In the genomic region with DNA sequence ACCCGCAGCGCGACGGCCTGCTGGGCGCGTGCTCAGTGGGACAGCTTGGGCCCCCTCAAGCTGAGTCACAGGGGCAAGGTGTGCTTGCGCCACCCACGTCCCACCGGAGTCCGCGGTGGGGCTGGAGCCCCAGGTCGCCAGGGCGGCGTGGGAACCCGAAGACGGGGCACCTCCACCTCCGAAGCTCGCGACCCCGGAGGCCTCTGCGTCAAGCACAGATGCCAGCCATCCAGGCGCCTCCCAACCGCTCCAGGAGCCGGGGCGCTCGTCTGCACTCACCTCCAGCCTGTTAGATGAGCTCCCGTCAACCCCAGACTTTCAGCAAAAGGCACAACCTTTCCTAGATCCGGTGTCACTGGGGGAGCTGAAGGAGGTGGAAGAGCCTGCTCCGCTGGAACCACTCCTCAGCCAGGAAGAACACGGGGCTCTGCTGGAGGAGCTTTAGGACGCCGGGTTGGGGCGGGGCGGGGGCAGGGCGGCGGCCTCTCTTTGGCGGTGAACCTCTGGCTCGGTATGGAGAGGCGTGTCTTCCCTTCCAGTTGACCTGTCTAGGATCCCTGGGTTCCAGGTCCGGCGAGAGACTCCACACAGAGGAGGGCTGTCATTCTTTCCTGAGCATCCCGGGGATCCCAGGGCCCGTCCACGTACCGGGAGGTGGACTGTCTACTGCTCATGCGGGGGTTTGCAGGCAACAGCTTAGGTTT, we compare ENCODE assay signal across 13 cellular contexts. TPM values are rescaled to one million over a fixed set of nuclear protein-coding genes. Genes with fewer than 3 reads are reported as not detected.
DNase-seq lines count a peak whose midpoint lies in the region; ATAC-seq and TF ChIP-seq lines count a peak whose summit lies in the region.
"Not testable (repeated sequence)": the region's sequence is repeated elsewhere in the genome, so short reads cannot be mapped to it uniquely, and the experiment has no call there.
"Had no signal": no experiment of that assay in that cellular context is flagged by ENCODE, and none has a peak within 500 bp of the region (broad histone marks: within the 10 kb centered on the region; RNA-seq: fewer than 3 reads in every experiment).

No MANE protein-coding gene starts in this region.

- H3K4me3 ChIP-seq in GM23248 (peak overlapping the region; percentile 84), choroid plexus epithelial cell (ENCODE audit: low read depth, low read length) (peak overlapping the region; percentile 54), fibroblast of villous mesenchyme (ENCODE audit: low read depth, low read length) (peak overlapping the region; percentile 23), skeletal muscle cell (ENCODE audit: low read depth, low read length) (peak overlapping the region; percentile 29), urinary bladder (ENCODE audit: low read depth, low read length) (peak overlapping the region; percentile 17)
- H3K4me3 ChIP-seq in RWPE2 (ENCODE audit: severe bottlenecking): not testable (repeated sequence)

- not testable (repeated sequence) for H3K27me3 ChIP-seq in GM23248 (replicated peaks; ENCODE audit: insufficient read depth)
- peaks cover 51% of the 10 kb centered on the region for H3K27me3 ChIP-seq in RWPE2 (ENCODE audit: insufficient read depth, poor library complexity, severe bottlenecking)

- peak overlapping the region; percentile 98 for H3K27ac ChIP-seq in GM23248
- not testable (repeated sequence) for H3K27ac ChIP-seq in RWPE2 (ENCODE audit: poor library complexity, severe bottlenecking); urinary bladder (ENCODE audit: low read depth)

- peaks cover 14% of the 10 kb centered on the region for H3K4me1 ChIP-seq in GM23248 (ENCODE audit: insufficient read depth)
- H3K4me1 ChIP-seq in RWPE2 (ENCODE audit: insufficient read depth, poor library complexity, severe bottlenecking); urinary bladder (ENCODE audit: insufficient read depth): not testable (repeated sequence)

- H3F3A ChIP-seq in GM23248 (ENCODE audit: insufficient read depth): not testable (repeated sequence)

- not testable (repeated sequence) for H3K27ac Mint-ChIP-seq in nephron progenitor cell

- H3K4me3 Mint-ChIP-seq in nephron progenitor cell: peak overlapping the region; percentile 85

- peaks cover 66% of the 10 kb centered on the region for H3K9me3 Mint-ChIP-seq in nephron progenitor cell

- not testable (repeated sequence) for H4K20me1 ChIP-seq in GM23248 (ENCODE audit: insufficient read depth)

- H3K9ac ChIP-seq in GM23248: peak overlapping the region; percentile 93

- not testable (repeated sequence) for H3K9me2 ChIP-seq in GM23248 (ENCODE audit: insufficient read depth)

- 15 to 18% methylated on average over 39 to 46 of the region's 46 CpGs for WGBS in GM23248 (ENCODE audit: low coverage in 1 of 2, low lambda C conversion rate in 2 of 2, missing lambda C conversion rate in 2 of 2), 2 experiments
- 22% methylated on average over 46 of the region's 46 CpGs for WGBS in urinary bladder

- DNase-seq in GM23248 (peak; percentile 57), RWPE2 (ENCODE audit: low spot score) (peak; percentile 76), choroid plexus epithelial cell (ENCODE audit: low read depth) (peak; percentile 26), islet precursor cell (peak; percentile 81), nephron progenitor cell (peak; percentile 41)
- not testable (repeated sequence) for DNase-seq in fibroblast of villous mesenchyme (ENCODE audit: low read depth); skeletal muscle cell (ENCODE audit: low read depth)

- H3K36me3 ChIP-seq in GM23248 (ENCODE audit: low read depth); RWPE2 (ENCODE audit: low read depth); urinary bladder (ENCODE audit: insufficient read depth): not testable (repeated sequence)

- peaks cover 35% of the 10 kb centered on the region for H3K4me1 Mint-ChIP-seq in nephron progenitor cell

- peaks cover 97% of the 10 kb centered on the region for H3K27me3 Mint-ChIP-seq in nephron progenitor cell (ENCODE audit: low read depth, poor library complexity)

- H3K79me2 ChIP-seq in GM23248 (ENCODE audit: insufficient read depth): peaks cover 43% of the 10 kb centered on the region

- in situ Hi-C loops in GM23248 (cut with MboI): not testable (repeated sequence)

- not testable (repeated sequence) for ATAC-seq in RWPE2 (ENCODE audit: low read depth)

- H3K4me2 ChIP-seq in GM23248 (ENCODE audit: unreplicated experiment): peak overlapping the region; percentile 77

- H2AFZ ChIP-seq in GM23248: peak overlapping the region; percentile 86

- peaks cover 23% of the 10 kb centered on the region for H3K36me3 Mint-ChIP-seq in nephron progenitor cell (ENCODE audit: low read depth)

- not testable (repeated sequence) for TF ChIP-seq CTCF in RWPE2 (IDR thresholded peaks at IDR 0.05; ENCODE audit: poor library complexity, severe bottlenecking); choroid plexus epithelial cell (conservative IDR thresholded peaks at IDR 0.05; ENCODE audit: low read depth, low read length); fibroblast of villous mesenchyme (IDR thresholded peaks at IDR 0.05; ENCODE audit: insufficient read depth, low read depth, low read length); nephron progenitor cell (IDR thresholded peaks at IDR 0.05)

- H3K9me3 ChIP-seq in GM23248 (ENCODE audit: low read depth); RWPE2 (ENCODE audit: severe bottlenecking): not testable (repeated sequence)

RNA-seq across cellular contexts. Expression of gene FRG2C, which starts 5.8 kb away (rescaled TPM):
- total RNA-seq in GM23248 (2014; rRNA removed; shearing (Covaris generic)): not detected in 2 replicates
- polyA plus RNA-seq in GM23248 (2016; fragmentation: Nextera tagmentation; extraction: Ambion mirVana) (0.11 TPM in 1 of 2 replicates, not detected in the other), urinary bladder (not detected)
- total RNA-seq in fibroblast of villous mesenchyme (under 0.01 TPM in 1 of 2 replicates, not detected in the other), urinary bladder (not detected)
- total RNA-seq: adrenal gland, dermis microvascular lymphatic vessel endothelial cell, liver, occipital lobe had no signal
- polyA plus RNA-seq: adrenal gland, CD14-positive monocyte, liver had no signal
